ENCODE assay signal across 1 cellular context in genomic region chr3:66416556-66417304, GRCh38.
TF ChIP-seq lines count a peak whose summit lies in the region.

No MANE protein-coding gene starts in this region.

TF ChIP-seq in IMR-90, 13 proteins besides CTCF, POLR2A, EP300 and RAD21 (continued from another document):
- TF ChIP-seq USF2 (IDR thresholded peaks at IDR 0.05; ENCODE audit: low read depth, low read length): no peak
- no peak for TF ChIP-seq SMC3 (IDR thresholded peaks at IDR 0.05; ENCODE audit: low read depth, low read length)
- TF ChIP-seq FOS (IDR thresholded peaks at IDR 0.05; ENCODE audit: low read depth, low read length): no peak
- TF ChIP-seq RCOR1 (IDR thresholded peaks at IDR 0.05; ENCODE audit: insufficient replicate concordance, low read length): no peak
- TF ChIP-seq CEBPB (IDR thresholded peaks at IDR 0.05; ENCODE audit: low read depth, low read length): no peak
- TF ChIP-seq RFX5 (IDR thresholded peaks at IDR 0.05; ENCODE audit: low read depth, low read length): no peak
- no peak for TF ChIP-seq CHD1 (IDR thresholded peaks at IDR 0.05; ENCODE audit: low read depth, low read length)
- TF ChIP-seq NFE2L2 (IDR thresholded peaks at IDR 0.05; ENCODE audit: low read depth, low read length): no peak
- TF ChIP-seq MAZ (IDR thresholded peaks at IDR 0.05; ENCODE audit: borderline replicate concordance, low read depth, low read length): no peak
- TF ChIP-seq MXI1 (IDR thresholded peaks at IDR 0.05; ENCODE audit: borderline replicate concordance, low read depth, low read length): no peak
- TF ChIP-seq MAFK (IDR thresholded peaks at IDR 0.05; ENCODE audit: low read depth, low read length): no peak
- no peak for TF ChIP-seq ELK1 (IDR thresholded peaks at IDR 0.05; ENCODE audit: borderline replicate concordance, low read depth, low read length)
